In the genomic region with DNA sequence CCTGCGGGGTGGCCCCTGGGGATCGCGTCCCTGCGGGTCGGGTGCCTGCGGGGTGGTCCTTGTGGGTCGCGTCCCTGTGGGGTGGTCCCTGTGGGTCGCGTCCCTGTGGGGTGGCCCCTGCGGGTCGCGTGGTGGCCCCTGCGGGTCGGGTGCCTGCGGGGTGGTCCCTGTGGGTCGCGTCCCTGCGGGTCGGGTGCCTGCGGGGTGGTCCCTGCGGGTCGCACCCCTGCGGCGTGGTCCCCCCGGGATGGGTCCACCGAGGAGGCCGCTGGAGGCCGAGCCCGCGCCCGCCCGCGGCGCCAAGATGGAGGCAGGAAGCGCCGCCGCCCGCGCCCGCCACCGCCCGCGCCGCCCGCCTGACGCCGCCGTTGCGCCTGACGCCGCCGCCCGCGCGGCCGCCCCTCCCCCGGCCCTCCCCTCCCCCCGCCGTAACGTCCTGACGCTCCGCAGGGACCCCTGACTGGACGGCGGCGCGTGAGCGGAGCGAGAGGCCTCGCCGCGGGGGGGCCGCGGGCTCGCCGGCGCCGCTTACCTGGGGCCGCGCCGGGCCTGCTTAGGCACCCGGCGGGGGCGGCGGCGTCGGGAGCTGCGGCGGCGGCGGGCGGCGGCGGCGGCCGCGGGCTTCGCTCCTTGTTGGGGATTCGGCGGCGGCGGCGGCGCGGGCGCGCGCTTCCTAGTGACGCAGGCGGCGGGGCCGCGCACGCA, we compare ENCODE assay signal across 9 cellular contexts. TPM values are rescaled to one million over a fixed set of nuclear protein-coding genes. Genes with fewer than 3 reads are reported as not detected.
DNase-seq lines count a peak whose midpoint lies in the region; ATAC-seq, FAIRE-seq and TF ChIP-seq lines count a peak whose summit lies in the region.
"Had no signal": no experiment of that assay in that cellular context is flagged by ENCODE, and none has a peak within 500 bp of the region (broad histone marks: within the 10 kb centered on the region; RNA-seq: fewer than 3 reads in every experiment).

A gene with protein sequence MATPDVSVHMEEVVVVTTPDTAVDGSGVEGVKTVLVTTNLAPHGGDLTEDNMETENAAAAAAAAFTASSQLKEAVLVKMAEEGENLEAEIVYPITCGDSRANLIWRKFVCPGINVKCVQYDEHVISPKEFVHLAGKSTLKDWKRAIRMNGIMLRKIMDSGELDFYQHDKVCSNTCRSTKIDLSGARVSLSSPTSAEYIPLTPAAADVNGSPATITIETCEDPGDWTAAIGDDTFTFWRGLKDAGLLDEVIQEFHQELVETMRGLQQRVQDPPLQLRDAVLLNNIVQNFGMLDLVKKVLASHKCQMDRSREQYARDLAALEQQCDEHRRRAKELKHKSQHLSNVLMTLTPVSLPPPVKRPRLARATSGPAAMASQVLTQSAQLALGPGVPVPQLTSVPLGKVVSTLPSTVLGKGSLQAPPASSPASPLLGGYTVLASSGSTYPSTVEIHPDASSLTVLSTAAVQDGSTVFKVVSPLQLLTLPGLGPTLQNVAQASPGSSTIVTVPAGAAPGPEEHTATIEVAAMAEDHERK (minus strand): TSS at position 678 of the 705 bp plus-strand sequence. CDS start 7,704 bp downstream, outside the sequence.

- DNase-seq in Calu3 = peak; percentile 83
- peak; percentile 95 for DNase-seq in HTR-8/SVneo (ENCODE audit: insufficient read length, low spot score)
- peak; percentile 81 for DNase-seq in RPMI7951 (ENCODE audit: low read depth)
- DNase-seq in activated naive CD4-positive, alpha-beta T cell treated with Interleukin-2 at 50 U/mL for 16 hours = peak; percentile 75
- DNase-seq in glomerular visceral epithelial cell (ENCODE audit: extremely low spot score) = peak; percentile 85
- DNase-seq in osteocyte (ENCODE audit: extremely low spot score, unreplicated experiment) = peak; percentile 98
- DNase-seq in uterus = peak; percentile 72 to 78

- no TSS peak for BruUV-seq in Calu3 (replicated peaks; lab: Mats Ljungman, UMichigan)

- peaks cover 0 to 7% of the 10 kb centered on the region in 2 donors for H3K4me1 ChIP-seq in uterus

- H3K27ac Mint-ChIP-seq in Calu3 (ENCODE audit: unreplicated experiment) (peak within 1 kb of the TSS; percentile 86), osteocyte (ENCODE audit: unreplicated experiment) (peak within 1 kb of the TSS; percentile 89)

- H3K36me3 ChIP-seq in uterus = no peaks in the 10 kb centered on the region

- peak; percentile 21 to 75 for TF ChIP-seq POLR2A in uterus (IDR thresholded peaks at IDR 0.05)

- H3K4me3 ChIP-seq in uterus = peak within 1 kb of the TSS; percentile 58 to 65

- intact Hi-C loops in Calu3 (cut with micrococcal nuclease; ENCODE audit: unreplicated experiment) (loop anchor here (2.0 kb wide), 1 partner anchor 88 kb away; no protein-coding TSS in a partner anchor), uterus (cut with DNase I; ENCODE audit: low total_unique reads) (no loop called here)

- H3K9me3 Mint-ChIP-seq in Calu3 (ENCODE audit: low read depth, unreplicated experiment) = no peaks in the 10 kb centered on the region
- H3K9me3 Mint-ChIP-seq in osteocyte (ENCODE audit: unreplicated experiment) = no peaks in the 10 kb centered on the region

- H3K4me3 Mint-ChIP-seq in Calu3 (ENCODE audit: low read depth, unreplicated experiment) (peak within 1 kb of the TSS; percentile 76), osteocyte (ENCODE audit: unreplicated experiment) (peak within 1 kb of the TSS; percentile 76)

- peaks cover 7% of the 10 kb centered on the region for H3K4me1 Mint-ChIP-seq in Calu3 (ENCODE audit: low read depth, unreplicated experiment)
- H3K4me1 Mint-ChIP-seq in osteocyte (ENCODE audit: unreplicated experiment) = peaks cover 25% of the 10 kb centered on the region

- H3K27me3 Mint-ChIP-seq in Calu3 (ENCODE audit: unreplicated experiment) (no peaks in the 10 kb centered on the region), osteocyte (ENCODE audit: unreplicated experiment) (no peaks in the 10 kb centered on the region)

- ATAC-seq in GM21360 (IDR thresholded peaks at IDR 0.05; ENCODE audit: unreplicated experiment) = peak; percentile 38

- TF ChIP-seq CTCF in Calu3 (IDR thresholded peaks at IDR 0.05; ENCODE audit: unreplicated experiment) (no peak), osteocyte (IDR thresholded peaks at IDR 0.05) (no peak), uterus (IDR thresholded peaks at IDR 0.05) (no peak)

- FAIRE-seq in HTR-8/SVneo (lab: Jason Lieb, UNC) = peak; percentile 72
- FAIRE-seq: islet of Langerhans had no signal

- H3K27me3 ChIP-seq in uterus = no peaks in the 10 kb centered on the region

- no peaks in the 10 kb centered on the region for H3K9me3 ChIP-seq in uterus

- peaks cover 38% of the 10 kb centered on the region for H3K36me3 Mint-ChIP-seq in Calu3 (ENCODE audit: insufficient read depth, unreplicated experiment)
- no peaks in the 10 kb centered on the region for H3K36me3 Mint-ChIP-seq in osteocyte (ENCODE audit: unreplicated experiment)

- CTCF ChIA-PET in Calu3 (lab: Charles Lee) = interaction anchor here (0.6 to 1.7 kb wide), 3 partner anchors 15 to 88 kb away, joined by 3 to 17 read pairs (median 4); a partner anchor contains a TSS

- peak within 1 kb of the TSS; percentile 98 to 99 for H3K27ac ChIP-seq in uterus

RNA-seq across cellular contexts. Expression of the gene that starts here (rescaled TPM):
- total RNA-seq in Calu3 (2022) (18.6 and 18.8 TPM in 2 replicates), osteocyte (10.9 and 12.1 TPM in 2 replicates), uterus (10 to 100 TPM in 2 of 4 donors, 1 to 10 TPM in 2; 2.1 to 24.8 (median 11.5) TPM)
- total RNA-seq in RPMI7951 (2014; rRNA removed; shearing (Covaris generic)) = 7.6 and 10.0 TPM in 2 replicates

Comparison
In these comparisons a context has a peak if more than half of its experiments do, and no peak if none do; other contexts are left out.
1. Peak in every context shown above with its lines: DNase-seq, ATAC-seq, H3K4me3 ChIP-seq and H3K27ac ChIP-seq.